ENCODE assay signal across 26 cellular contexts in genomic region chr3:80040113-80040512, GRCh38.
"Had no signal": no experiment of that assay in that cellular context is flagged by ENCODE, and none has a peak within 500 bp of the region (broad histone marks: within the 10 kb centered on the region; RNA-seq: fewer than 3 reads in every experiment).

No MANE protein-coding gene starts in this region.

- H3K4me1 ChIP-seq: left lung, lower lobe of right lung, pancreas, prostate gland, stomach, testis, thyroid gland, transverse colon, upper lobe of left lung, vagina had no signal

- H3K9me3 ChIP-seq: lower lobe of right lung, pancreas, prostate gland, stomach, testis, thyroid gland, transverse colon, upper lobe of left lung, vagina had no signal

- DNase-seq: kidney; left colon; left lung; lower lobe of right lung; mammary epithelial cell; mesenchymal stem cell; naive thymus-derived CD8-positive, alpha-beta T cell; nucleus accumbens; pancreas; posterior cingulate gyrus; retina; right cardiac atrium; stimulated activated CD4-positive, alpha-beta T cell treated with anti-CD3 and anti-CD28 coated beads, Interleukin-12 subunit alpha, Interleukin-12 subunit beta, amount 100 ng/mL, for 4 hours; stimulated activated CD4-positive, alpha-beta T cell treated with anti-CD3 and anti-CD28 coated beads, Interleukin-15, amount 100 ng/mL, for 24 hours; stimulated activated CD4-positive, alpha-beta T cell treated with anti-CD3 and anti-CD28 coated beads, Interleukin-2, amount 100 ng/mL, for 24 hours; stimulated activated CD4-positive, alpha-beta T cell treated with anti-CD3 and anti-CD28 coated beads, Interleukin-4, amount 100 ng/mL, for 1 hour; stimulated activated naive B cell treated with anti-CD40 and anti-IgM and Interleukin-4, amounts not matched to agents 10 μg/mL and 1 μg/mL and 100 μg/mL, for 72 hours; stimulated activated naive CD8-positive, alpha-beta T cell treated with anti-CD3 and anti-CD28 coated beads, Interleukin-15, Interleukin-2, amounts not matched to agents 100 U/mL and 50 U/mL, for 24 hours; stomach; testis; thyroid gland; transverse colon; upper lobe of left lung had no signal

- H3K36me3 ChIP-seq: left lung, lower lobe of right lung, pancreas, prostate gland, stomach, thyroid gland, transverse colon, upper lobe of left lung, vagina had no signal

- H3K4me3 ChIP-seq: left lung, lower lobe of right lung, pancreas, prostate gland, skin epidermis, stomach, testis, thyroid gland, transverse colon, upper lobe of left lung, vagina had no signal

- H3K27me3 ChIP-seq: left lung, pancreas, stomach, testis, thyroid gland, transverse colon, upper lobe of left lung, vagina had no signal
